ENCODE assay signal across 17 cellular contexts in genomic region chr2:95058466-95058988, GRCh38. TPM values are rescaled to one million over a fixed set of nuclear protein-coding genes. Genes with fewer than 3 reads are reported as not detected.
DNase-seq lines count a peak whose midpoint lies in the region; ATAC-seq and TF ChIP-seq lines count a peak whose summit lies in the region.
"Had no signal": no experiment of that assay in that cellular context is flagged by ENCODE, and none has a peak within 500 bp of the region (broad histone marks: within the 10 kb centered on the region; RNA-seq: fewer than 3 reads in every experiment).

No MANE protein-coding gene starts in this region.

- H3K4me2 ChIP-seq in BLaER1: peak overlapping the region; percentile 62

- DNase-seq in CD4-positive, alpha-beta T cell: peak in 1 of 10 experiments; percentile 25
- DNase-seq in AG20443 (ENCODE audit: low spot score) (no peak), pons (ENCODE audit: low spot score) (no peak)
- DNase-seq: CD8-positive, alpha-beta memory T cell; EL; H9; KG1; midbrain; small intestine; stimulated activated naive CD4-positive, alpha-beta T cell had no signal

- H3K9me3 Mint-ChIP-seq in CD4-positive, alpha-beta T cell: no peaks in the 10 kb centered on the region
- H3K9me3 Mint-ChIP-seq in nephron: no peaks in the 10 kb centered on the region
- H3K9me3 Mint-ChIP-seq: CD8-positive, alpha-beta memory T cell; central memory CD8-positive, alpha-beta T cell; H9 had no signal

- H3K27ac ChIP-seq in BLaER1 (no peak overlapping the region), cingulate gyrus (ENCODE audit: low read depth, low read length) (peak overlapping the region; percentile 93)
- H3K27ac ChIP-seq in CD4-positive, alpha-beta T cell (ENCODE audit: low read depth, low read length): no peak overlapping the region
- H3K27ac ChIP-seq: parathyroid adenoma had no signal

- peaks cover 65% of the 10 kb centered on the region for H3K4me1 ChIP-seq in BLaER1
- H3K4me1 ChIP-seq: parathyroid adenoma had no signal

- H3K27me3 ChIP-seq in BLaER1: no peaks in the 10 kb centered on the region
- no peaks in the 10 kb centered on the region for H3K27me3 ChIP-seq in CD4-positive, alpha-beta T cell (ENCODE audit: control insufficient read depth, insufficient read depth, low read length)

- no peak overlapping the region for H3K9ac ChIP-seq in BLaER1
- H3K9ac ChIP-seq: parathyroid adenoma had no signal

- H3K4me3 ChIP-seq in BLaER1: no peak overlapping the region

- H3K4me3 Mint-ChIP-seq in CD4-positive, alpha-beta T cell: no peak overlapping the region
- H3K4me3 Mint-ChIP-seq in nephron: no peak overlapping the region
- H3K4me3 Mint-ChIP-seq: CD8-positive, alpha-beta memory T cell; central memory CD8-positive, alpha-beta T cell; H9 had no signal

- no peak for TF ChIP-seq CTCF in CD4-positive, alpha-beta T cell (IDR thresholded peaks at IDR 0.05)
- TF ChIP-seq CTCF in nephron (IDR thresholded peaks at IDR 0.05; ENCODE audit: unreplicated experiment in 3 of 3): no peak

- no peaks in the 10 kb centered on the region for H3K27me3 Mint-ChIP-seq in CD4-positive, alpha-beta T cell
- H3K27me3 Mint-ChIP-seq in nephron (ENCODE audit: low read depth): peaks cover 14% of the 10 kb centered on the region

- peak overlapping the region; percentile 33 for H3K27ac Mint-ChIP-seq in CD4-positive, alpha-beta T cell
- peak overlapping the region; percentile 97 to 99 (median 98) for H3K27ac Mint-ChIP-seq in nephron
- H3K27ac Mint-ChIP-seq: H9 had no signal

- CTCF ChIA-PET in CD4-positive, alpha-beta T cell (lab: Charles Lee): no interaction called here

- ATAC-seq in CD4-positive, alpha-beta T cell (ENCODE audit: poor library complexity): no peak
- no peak for ATAC-seq in HG03280 (IDR thresholded peaks at IDR 0.05; ENCODE audit: unreplicated experiment)
- no peak for ATAC-seq in GM18520 (IDR thresholded peaks at IDR 0.05; ENCODE audit: unreplicated experiment)

- H4K20me1 ChIP-seq in BLaER1: no peaks in the 10 kb centered on the region

- intact Hi-C loops in CD4-positive, alpha-beta T cell (cut with DNase I, micrococcal nuclease): loop anchor here in 1 of 2 experiments (2.0 to 5.0 kb wide), 2 partner anchors 16 to 36 kb away; no protein-coding TSS in a partner anchor

- peaks cover 70% of the 10 kb centered on the region for H3K4me1 Mint-ChIP-seq in CD4-positive, alpha-beta T cell (ENCODE audit: low read depth)
- peaks cover 41% of the 10 kb centered on the region for H3K4me1 Mint-ChIP-seq in nephron

- no peaks in the 10 kb centered on the region for H3K9me3 ChIP-seq in BLaER1
- H3K9me3 ChIP-seq in CD4-positive, alpha-beta T cell (ENCODE audit: control insufficient read depth, low read length): no peaks in the 10 kb centered on the region

- peaks cover 4% of the 10 kb centered on the region for H3K36me3 Mint-ChIP-seq in CD4-positive, alpha-beta T cell (ENCODE audit: low read depth)
- no peaks in the 10 kb centered on the region for H3K36me3 Mint-ChIP-seq in nephron (ENCODE audit: low read depth)

- POLR2A ChIA-PET in CD4-positive, alpha-beta T cell (lab: Charles Lee): interaction anchor here (1.1 to 17.1 kb wide), 4 partner anchors 10 to 32 kb away, joined by 3 to 295 read pairs (median 4); no protein-coding TSS in a partner anchor

- no peaks in the 10 kb centered on the region for H3K36me3 ChIP-seq in BLaER1

RNA-seq across cellular contexts. Expression of gene MAL, which starts 33.0 kb away (rescaled TPM):
- total RNA-seq in CD4-positive, alpha-beta T cell: 100 to 1,000 TPM; 101 to 102 TPM
- total RNA-seq: H9 had no signal
